Comparison of ENCODE assay signal across 1 cellular context in the genomic region with DNA sequence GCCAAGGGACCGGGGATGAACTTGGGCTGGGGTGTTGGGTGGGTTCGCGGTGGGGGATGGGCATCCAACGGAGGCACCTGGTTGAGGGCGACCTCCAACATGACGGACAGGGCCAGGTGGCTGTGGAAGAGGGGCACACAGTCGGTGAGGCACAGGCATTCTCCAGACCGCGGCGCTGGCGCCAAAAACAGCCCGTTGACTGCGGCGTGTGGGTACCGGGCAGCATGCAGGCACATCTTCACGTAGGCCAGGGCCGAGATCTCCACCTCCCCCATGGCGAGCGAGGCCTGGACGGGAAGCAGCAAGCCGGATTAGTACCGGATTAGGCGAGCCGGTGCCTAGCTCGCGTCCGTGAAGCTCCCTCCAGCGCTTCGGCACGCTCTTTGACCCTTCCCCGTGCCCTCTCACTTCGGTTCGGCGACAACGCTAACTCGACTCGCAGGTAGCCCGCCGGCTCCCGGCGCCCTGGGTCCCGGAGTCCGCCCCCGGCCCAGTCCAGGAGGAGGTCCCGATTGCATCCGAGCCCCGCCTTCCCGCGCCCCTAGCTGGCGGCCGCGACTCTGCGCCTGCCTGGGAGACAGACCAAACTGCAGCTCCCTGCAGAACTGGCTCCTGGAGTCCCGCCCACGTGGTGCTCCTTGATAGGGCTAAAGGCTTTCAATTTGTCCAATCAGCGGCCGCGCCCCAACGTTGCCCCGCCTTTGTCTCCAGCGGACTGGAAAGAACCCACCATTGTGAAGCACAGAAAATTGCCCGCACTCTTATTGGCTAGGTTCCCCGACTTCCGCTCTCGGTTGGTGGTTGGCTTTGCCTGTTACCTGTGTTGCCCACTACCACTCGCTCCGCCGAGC.
TF ChIP-seq lines count a peak whose summit lies in the region.

A gene with protein sequence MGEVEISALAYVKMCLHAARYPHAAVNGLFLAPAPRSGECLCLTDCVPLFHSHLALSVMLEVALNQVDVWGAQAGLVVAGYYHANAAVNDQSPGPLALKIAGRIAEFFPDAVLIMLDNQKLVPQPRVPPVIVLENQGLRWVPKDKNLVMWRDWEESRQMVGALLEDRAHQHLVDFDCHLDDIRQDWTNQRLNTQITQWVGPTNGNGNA (minus strand): TSS at position 562 of the 851 bp plus-strand sequence. CDS start 287 bp downstream, at position 275.

TF ChIP-seq in HEK293, 187 proteins besides CTCF, POLR2A, EP300 and RAD21 (continued from another document and continues in another):
- TF ChIP-seq, protein P1, sequence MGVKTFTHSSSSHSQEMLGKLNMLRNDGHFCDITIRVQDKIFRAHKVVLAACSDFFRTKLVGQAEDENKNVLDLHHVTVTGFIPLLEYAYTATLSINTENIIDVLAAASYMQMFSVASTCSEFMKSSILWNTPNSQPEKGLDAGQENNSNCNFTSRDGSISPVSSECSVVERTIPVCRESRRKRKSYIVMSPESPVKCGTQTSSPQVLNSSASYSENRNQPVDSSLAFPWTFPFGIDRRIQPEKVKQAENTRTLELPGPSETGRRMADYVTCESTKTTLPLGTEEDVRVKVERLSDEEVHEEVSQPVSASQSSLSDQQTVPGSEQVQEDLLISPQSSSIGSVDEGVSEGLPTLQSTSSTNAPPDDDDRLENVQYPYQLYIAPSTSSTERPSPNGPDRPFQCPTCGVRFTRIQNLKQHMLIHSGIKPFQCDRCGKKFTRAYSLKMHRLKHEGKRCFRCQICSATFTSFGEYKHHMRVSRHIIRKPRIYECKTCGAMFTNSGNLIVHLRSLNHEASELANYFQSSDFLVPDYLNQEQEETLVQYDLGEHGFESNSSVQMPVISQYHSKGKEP (tag by site-specific recombination; IDR thresholded peaks at IDR 0.05) = no peak; the same call in 1 of the 2 replicates
- TF ChIP-seq, protein P2, sequence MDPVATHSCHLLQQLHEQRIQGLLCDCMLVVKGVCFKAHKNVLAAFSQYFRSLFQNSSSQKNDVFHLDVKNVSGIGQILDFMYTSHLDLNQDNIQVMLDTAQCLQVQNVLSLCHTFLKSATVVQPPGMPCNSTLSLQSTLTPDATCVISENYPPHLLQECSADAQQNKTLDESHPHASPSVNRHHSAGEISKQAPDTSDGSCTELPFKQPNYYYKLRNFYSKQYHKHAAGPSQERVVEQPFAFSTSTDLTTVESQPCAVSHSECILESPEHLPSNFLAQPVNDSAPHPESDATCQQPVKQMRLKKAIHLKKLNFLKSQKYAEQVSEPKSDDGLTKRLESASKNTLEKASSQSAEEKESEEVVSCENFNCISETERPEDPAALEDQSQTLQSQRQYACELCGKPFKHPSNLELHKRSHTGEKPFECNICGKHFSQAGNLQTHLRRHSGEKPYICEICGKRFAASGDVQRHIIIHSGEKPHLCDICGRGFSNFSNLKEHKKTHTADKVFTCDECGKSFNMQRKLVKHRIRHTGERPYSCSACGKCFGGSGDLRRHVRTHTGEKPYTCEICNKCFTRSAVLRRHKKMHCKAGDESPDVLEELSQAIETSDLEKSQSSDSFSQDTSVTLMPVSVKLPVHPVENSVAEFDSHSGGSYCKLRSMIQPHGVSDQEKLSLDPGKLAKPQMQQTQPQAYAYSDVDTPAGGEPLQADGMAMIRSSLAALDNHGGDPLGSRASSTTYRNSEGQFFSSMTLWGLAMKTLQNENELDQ (tag by site-specific recombination; IDR thresholded peaks at IDR 0.05; ENCODE audit: low read depth) = no peak
- TF ChIP-seq, protein P3, sequence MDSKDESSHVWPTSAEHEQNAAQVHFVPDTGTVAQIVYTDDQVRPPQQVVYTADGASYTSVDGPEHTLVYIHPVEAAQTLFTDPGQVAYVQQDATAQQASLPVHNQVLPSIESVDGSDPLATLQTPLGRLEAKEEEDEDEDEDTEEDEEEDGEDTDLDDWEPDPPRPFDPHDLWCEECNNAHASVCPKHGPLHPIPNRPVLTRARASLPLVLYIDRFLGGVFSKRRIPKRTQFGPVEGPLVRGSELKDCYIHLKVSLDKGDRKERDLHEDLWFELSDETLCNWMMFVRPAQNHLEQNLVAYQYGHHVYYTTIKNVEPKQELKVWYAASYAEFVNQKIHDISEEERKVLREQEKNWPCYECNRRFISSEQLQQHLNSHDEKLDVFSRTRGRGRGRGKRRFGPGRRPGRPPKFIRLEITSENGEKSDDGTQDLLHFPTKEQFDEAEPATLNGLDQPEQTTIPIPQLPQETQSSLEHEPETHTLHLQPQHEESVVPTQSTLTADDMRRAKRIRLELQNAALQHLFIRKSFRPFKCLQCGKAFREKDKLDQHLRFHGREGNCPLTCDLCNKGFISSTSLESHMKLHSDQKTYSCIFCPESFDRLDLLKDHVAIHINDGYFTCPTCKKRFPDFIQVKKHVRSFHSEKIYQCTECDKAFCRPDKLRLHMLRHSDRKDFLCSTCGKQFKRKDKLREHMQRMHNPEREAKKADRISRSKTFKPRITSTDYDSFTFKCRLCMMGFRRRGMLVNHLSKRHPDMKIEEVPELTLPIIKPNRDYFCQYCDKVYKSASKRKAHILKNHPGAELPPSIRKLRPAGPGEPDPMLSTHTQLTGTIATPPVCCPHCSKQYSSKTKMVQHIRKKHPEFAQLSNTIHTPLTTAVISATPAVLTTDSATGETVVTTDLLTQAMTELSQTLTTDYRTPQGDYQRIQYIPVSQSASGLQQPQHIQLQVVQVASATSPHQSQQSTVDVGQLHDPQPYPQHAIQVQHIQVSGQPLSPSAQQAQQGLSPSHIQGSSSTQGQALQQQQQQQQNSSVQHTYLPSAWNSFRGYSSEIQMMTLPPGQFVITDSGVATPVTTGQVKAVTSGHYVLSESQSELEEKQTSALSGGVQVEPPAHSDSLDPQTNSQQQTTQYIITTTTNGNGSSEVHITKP (tag by site-specific recombination; IDR thresholded peaks at IDR 0.05) = no peak; the same call in none of the 2 replicates
- TF ChIP-seq, protein P4, sequence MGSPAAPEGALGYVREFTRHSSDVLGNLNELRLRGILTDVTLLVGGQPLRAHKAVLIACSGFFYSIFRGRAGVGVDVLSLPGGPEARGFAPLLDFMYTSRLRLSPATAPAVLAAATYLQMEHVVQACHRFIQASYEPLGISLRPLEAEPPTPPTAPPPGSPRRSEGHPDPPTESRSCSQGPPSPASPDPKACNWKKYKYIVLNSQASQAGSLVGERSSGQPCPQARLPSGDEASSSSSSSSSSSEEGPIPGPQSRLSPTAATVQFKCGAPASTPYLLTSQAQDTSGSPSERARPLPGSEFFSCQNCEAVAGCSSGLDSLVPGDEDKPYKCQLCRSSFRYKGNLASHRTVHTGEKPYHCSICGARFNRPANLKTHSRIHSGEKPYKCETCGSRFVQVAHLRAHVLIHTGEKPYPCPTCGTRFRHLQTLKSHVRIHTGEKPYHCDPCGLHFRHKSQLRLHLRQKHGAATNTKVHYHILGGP (tag by site-specific recombination; IDR thresholded peaks at IDR 0.05) = no peak
- TF ChIP-seq ZFP37 (tag by site-specific recombination; IDR thresholded peaks at IDR 0.05) (no peak), ZNF660 (tag by site-specific recombination; IDR thresholded peaks at IDR 0.05) (0 out of 2 replicates have a peak, but pooled peaks have one; percentile 28), SP7 (tag by site-specific recombination; IDR thresholded peaks at IDR 0.05) (peak; percentile 81), ZFHX2 (tag by site-specific recombination; conservative IDR thresholded peaks at IDR 0.05) (peak; percentile 61), ZIC2 (tag by site-specific recombination; IDR thresholded peaks at IDR 0.05) (peak; percentile 54; the same call in 1 of the 2 replicates), SP3 (tag by site-specific recombination; IDR thresholded peaks at IDR 0.05) (peak; percentile 85), ZNF560 (tag by site-specific recombination; IDR thresholded peaks at IDR 0.05; ENCODE audit: borderline replicate concordance) (no peak), ZNF19 (tag by site-specific recombination; IDR thresholded peaks at IDR 0.05; ENCODE audit: low read depth) (no peak), ZNF596 (tag by site-specific recombination; IDR thresholded peaks at IDR 0.05) (no peak), ZNF112 (tag by site-specific recombination; IDR thresholded peaks at IDR 0.05) (no peak), ZNF223 (tag by site-specific recombination; IDR thresholded peaks at IDR 0.05) (no peak), ZNF394 (tag by site-specific recombination; IDR thresholded peaks at IDR 0.05; ENCODE audit: borderline replicate concordance) (peak; percentile 51; the same call in 1 of the 2 replicates), KLF10 (tag by site-specific recombination; IDR thresholded peaks at IDR 0.05) (peak; percentile 32), ZSCAN23 (tag by site-specific recombination; IDR thresholded peaks at IDR 0.05) (peak; percentile 92; the same call in 1 of the 2 replicates), ZNF747 (tag by site-specific recombination; IDR thresholded peaks at IDR 0.05) (no peak), ZNF2 (tag by site-specific recombination; IDR thresholded peaks at IDR 0.05) (peak; percentile 81; the same call in 1 of the 2 replicates), ZNF473 (tag by site-specific recombination; IDR thresholded peaks at IDR 0.05) (no peak), ZNF626 (tag by site-specific recombination; IDR thresholded peaks at IDR 0.05) (no peak), KLF1 (tag by site-specific recombination; IDR thresholded peaks at IDR 0.05) (no peak; the same call in 1 of the 2 replicates), ZNF621 (tag by site-specific recombination; IDR thresholded peaks at IDR 0.05) (no peak), ZNF664 (tag by site-specific recombination; IDR thresholded peaks at IDR 0.05) (no peak), ZNF133 (tag by site-specific recombination; IDR thresholded peaks at IDR 0.05) (no peak), ZNF155 (tag by site-specific recombination; IDR thresholded peaks at IDR 0.05) (no peak)
- TF ChIP-seq, protein P5, sequence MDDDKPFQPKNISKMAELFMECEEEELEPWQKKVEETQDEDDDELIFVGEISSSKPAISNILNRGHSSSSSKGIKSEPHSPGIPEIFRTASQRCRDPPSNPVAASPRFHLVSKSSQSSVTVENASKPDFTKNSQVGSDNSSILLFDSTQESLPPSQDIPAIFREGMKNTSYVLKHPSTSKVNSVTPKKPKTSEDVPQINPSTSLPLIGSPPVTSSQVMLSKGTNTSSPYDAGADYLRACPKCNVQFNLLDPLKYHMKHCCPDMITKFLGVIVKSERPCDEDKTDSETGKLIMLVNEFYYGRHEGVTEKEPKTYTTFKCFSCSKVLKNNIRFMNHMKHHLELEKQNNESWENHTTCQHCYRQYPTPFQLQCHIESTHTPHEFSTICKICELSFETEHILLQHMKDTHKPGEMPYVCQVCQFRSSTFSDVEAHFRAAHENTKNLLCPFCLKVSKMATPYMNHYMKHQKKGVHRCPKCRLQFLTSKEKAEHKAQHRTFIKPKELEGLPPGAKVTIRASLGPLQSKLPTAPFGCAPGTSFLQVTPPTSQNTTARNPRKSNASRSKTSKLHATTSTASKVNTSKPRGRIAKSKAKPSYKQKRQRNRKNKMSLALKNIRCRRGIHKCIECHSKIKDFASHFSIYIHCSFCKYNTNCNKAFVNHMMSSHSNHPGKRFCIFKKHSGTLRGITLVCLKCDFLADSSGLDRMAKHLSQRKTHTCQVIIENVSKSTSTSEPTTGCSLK (tag by site-specific recombination; IDR thresholded peaks at IDR 0.05) = no peak
- TF ChIP-seq, protein P6, sequence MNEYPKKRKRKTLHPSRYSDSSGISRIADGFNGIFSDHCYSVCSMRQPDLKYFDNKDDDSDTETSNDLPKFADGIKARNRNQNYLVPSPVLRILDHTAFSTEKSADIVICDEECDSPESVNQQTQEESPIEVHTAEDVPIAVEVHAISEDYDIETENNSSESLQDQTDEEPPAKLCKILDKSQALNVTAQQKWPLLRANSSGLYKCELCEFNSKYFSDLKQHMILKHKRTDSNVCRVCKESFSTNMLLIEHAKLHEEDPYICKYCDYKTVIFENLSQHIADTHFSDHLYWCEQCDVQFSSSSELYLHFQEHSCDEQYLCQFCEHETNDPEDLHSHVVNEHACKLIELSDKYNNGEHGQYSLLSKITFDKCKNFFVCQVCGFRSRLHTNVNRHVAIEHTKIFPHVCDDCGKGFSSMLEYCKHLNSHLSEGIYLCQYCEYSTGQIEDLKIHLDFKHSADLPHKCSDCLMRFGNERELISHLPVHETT (tag by site-specific recombination; IDR thresholded peaks at IDR 0.05) = peak; percentile 73; the same call in 1 of the 2 replicates
- TF ChIP-seq, protein P7, sequence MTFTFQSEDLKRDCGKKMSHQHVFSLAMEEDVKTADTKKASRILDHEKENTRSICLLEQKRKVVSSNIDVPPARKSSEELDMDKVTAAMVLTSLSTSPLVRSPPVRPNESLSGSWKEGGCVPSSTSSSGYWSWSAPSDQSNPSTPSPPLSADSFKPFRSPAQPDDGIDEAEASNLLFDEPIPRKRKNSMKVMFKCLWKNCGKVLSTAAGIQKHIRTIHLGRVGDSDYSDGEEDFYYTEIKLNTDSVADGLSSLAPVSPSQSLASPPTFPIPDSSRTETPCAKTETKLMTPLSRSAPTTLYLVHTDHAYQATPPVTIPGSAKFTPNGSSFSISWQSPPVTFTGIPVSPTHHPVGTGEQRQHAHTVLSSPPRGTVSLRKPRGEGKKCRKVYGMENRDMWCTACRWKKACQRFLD (tag by site-specific recombination; IDR thresholded peaks at IDR 0.05) = peak; percentile 46; the same call in 1 of the 2 replicates
- TF ChIP-seq, protein P8, sequence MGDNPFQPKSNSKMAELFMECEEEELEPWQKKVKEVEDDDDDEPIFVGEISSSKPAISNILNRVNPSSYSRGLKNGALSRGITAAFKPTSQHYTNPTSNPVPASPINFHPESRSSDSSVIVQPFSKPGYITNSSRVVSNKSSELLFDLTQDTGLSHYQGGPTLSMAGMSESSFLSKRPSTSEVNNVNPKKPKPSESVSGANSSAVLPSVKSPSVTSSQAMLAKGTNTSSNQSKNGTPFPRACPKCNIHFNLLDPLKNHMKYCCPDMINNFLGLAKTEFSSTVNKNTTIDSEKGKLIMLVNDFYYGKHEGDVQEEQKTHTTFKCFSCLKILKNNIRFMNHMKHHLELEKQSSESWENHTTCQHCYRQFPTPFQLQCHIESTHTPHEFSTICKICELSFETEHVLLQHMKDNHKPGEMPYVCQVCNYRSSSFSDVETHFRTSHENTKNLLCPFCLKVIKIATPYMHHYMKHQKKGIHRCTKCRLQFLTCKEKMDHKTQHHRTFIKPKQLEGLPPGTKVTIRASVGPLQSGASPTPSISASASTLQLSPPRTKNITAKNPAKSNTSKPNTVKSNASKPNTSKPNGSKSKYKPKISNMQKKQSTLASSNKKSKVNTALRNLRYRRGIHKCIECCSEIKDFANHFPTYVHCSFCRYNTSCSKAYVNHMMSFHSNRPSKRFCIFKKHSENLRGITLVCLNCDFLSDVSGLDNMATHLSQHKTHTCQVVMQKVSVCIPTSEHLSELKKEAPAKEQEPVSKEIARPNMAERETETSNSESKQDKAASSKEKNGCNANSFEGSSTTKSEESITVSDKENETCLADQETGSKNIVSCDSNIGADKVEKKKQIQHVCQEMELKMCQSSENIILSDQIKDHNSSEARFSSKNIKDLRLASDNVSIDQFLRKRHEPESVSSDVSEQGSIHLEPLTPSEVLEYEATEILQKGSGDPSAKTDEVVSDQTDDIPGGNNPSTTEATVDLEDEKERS (tag by site-specific recombination; IDR thresholded peaks at IDR 0.05) = no peak
